Comparison of ENCODE assay signal across 31 cellular contexts in genomic region chr16:25095636-25096035, GRCh38.
"Had no signal": no experiment of that assay in that cellular context is flagged by ENCODE, and none has a peak within 500 bp of the region (broad histone marks: within the 10 kb centered on the region; RNA-seq: fewer than 3 reads in every experiment).

No MANE protein-coding gene starts in this region.

- H3K9me3 ChIP-seq: ascending aorta had no signal

- H3K36me3 ChIP-seq: ascending aorta, cardiac muscle cell had no signal

- H3K36me3 Mint-ChIP-seq: activated naive CD8-positive, alpha-beta T cell treated with anti-CD3 and anti-CD28 coated beads for 36 hours; brain had no signal

- H3K4me1 Mint-ChIP-seq: brain had no signal

- H3K27ac ChIP-seq: ascending aorta, cardiac muscle cell, VCaP had no signal

- H3K27ac Mint-ChIP-seq: activated B cell treated with CpG ODN at 0.5 μM for 24 hours; activated CD4-positive, alpha-beta memory T cell treated with anti-CD3 and anti-CD28 coated beads, Interleukin-2, amount 10 ng/mL, durations not matched to agents 7 days and 5 days; activated CD4-positive, alpha-beta T cell treated with anti-CD3 and anti-CD28 coated beads, Interleukin-2, amount 10 ng/mL, durations not matched to agents 7 days and 5 days; activated CD8-positive, alpha-beta memory T cell treated with anti-CD3 and anti-CD28 coated beads, Interleukin-2, amount 10 ng/mL, durations not matched to agents 7 days and 5 days; activated CD8-positive, alpha-beta T cell treated with anti-CD3 and anti-CD28 coated beads, Interleukin-2, amount 10 ng/mL, durations not matched to agents 7 days and 5 days; activated naive CD4-positive, alpha-beta T cell treated with anti-CD3 and anti-CD28 coated beads, Interleukin-2, amount 10 ng/mL, durations not matched to agents 7 days and 5 days; activated naive CD4-positive, alpha-beta T cell treated with anti-CD3 and anti-CD28 coated beads, Interleukin-2, amount 50 U/mL, for 24 hours; activated naive CD8-positive, alpha-beta T cell treated with anti-CD3 and anti-CD28 coated beads for 36 hours; activated T-helper 2 cell treated with anti-CD3 and anti-CD28 coated beads, Interferon-gamma antibody, Interleukin-2, Interleukin-4, amounts not matched to agents 10 μg/mL and 5 μg/mL and 100 μg/mL, durations not matched to agents 14 hours and 24 hours and 36 hours; brain; T-helper 1 cell treated with Interleukin-12 subunit alpha and Interleukin-12 subunit beta and Interleukin-4 antibody, amounts not matched to agents 30 μg/mL and 1 μg/mL, for 36 hours had no signal

- DNase-seq: activated B cell treated with CpG ODN at 0.5 μM for 24 hours; activated CD4-positive, alpha-beta memory T cell treated with anti-CD3 and anti-CD28 coated beads, Interleukin-2, amount 10 ng/mL, durations not matched to agents 7 days and 5 days; activated CD4-positive, alpha-beta T cell treated with anti-CD3 and anti-CD28 coated beads for 4 hours; activated CD4-positive, alpha-beta T cell treated with anti-CD3 and anti-CD28 coated beads, Interleukin-2, amount 10 ng/mL, durations not matched to agents 7 days and 5 days; activated CD4-positive, alpha-beta T cell treated with anti-CD3 and anti-CD28 coated beads, Interleukin-2, amount 50 U/mL, for 48 hours; activated CD4-positive, CD25-positive, alpha-beta regulatory T cell treated with anti-CD3 and anti-CD28 coated beads, Interleukin-2, amount 50 U/mL, for 72 hours; activated CD8-positive, alpha-beta memory T cell treated with anti-CD3 and anti-CD28 coated beads for 24 hours; activated CD8-positive, alpha-beta memory T cell treated with anti-CD3 and anti-CD28 coated beads, Interleukin-2, amount 10 ng/mL, durations not matched to agents 7 days and 5 days; activated CD8-positive, alpha-beta memory T cell treated with anti-CD3 and anti-CD28 coated beads, Interleukin-2, amount 50 U/mL, for 48 hours; activated CD8-positive, alpha-beta T cell treated with anti-CD3 and anti-CD28 coated beads, Interleukin-2, amount 10 ng/mL, durations not matched to agents 7 days and 5 days; activated effector memory CD4-positive, alpha-beta T cell treated with Interleukin-2 at 50 U/mL for 16 hours; activated gamma-delta T cell; activated naive CD4-positive, alpha-beta T cell treated with anti-CD3 and anti-CD28 coated beads, Interleukin-2, amount 10 ng/mL, durations not matched to agents 7 days and 5 days; activated naive CD4-positive, alpha-beta T cell treated with Interleukin-2 at 50 U/mL for 16 hours; activated naive CD8-positive, alpha-beta T cell treated with anti-CD3 and anti-CD28 coated beads for 36 hours; activated T-cell treated with anti-CD3 and anti-CD28 coated beads, Interleukin-2, amount 50 U/mL, for 24 hours; activated T-cell treated with anti-CD3 and anti-CD28 coated beads, Interleukin-2, amount 50 U/mL, for 48 hours; amygdala; anterior cingulate cortex; caudate nucleus; cerebellar nuclear complex; T-helper 1 cell; T-helper 9 cell had no signal

- H3K4me1 ChIP-seq: ascending aorta had no signal

- H3K27me3 ChIP-seq: ascending aorta had no signal

- H3K4me3 Mint-ChIP-seq: activated B cell treated with CpG ODN at 0.5 μM for 24 hours; activated CD4-positive, alpha-beta memory T cell treated with anti-CD3 and anti-CD28 coated beads, Interleukin-2, amount 10 ng/mL, durations not matched to agents 7 days and 5 days; activated CD4-positive, alpha-beta T cell treated with anti-CD3 and anti-CD28 coated beads, Interleukin-2, amount 10 ng/mL, durations not matched to agents 7 days and 5 days; activated CD8-positive, alpha-beta memory T cell treated with anti-CD3 and anti-CD28 coated beads, Interleukin-2, amount 10 ng/mL, durations not matched to agents 7 days and 5 days; activated CD8-positive, alpha-beta T cell treated with anti-CD3 and anti-CD28 coated beads, Interleukin-2, amount 10 ng/mL, durations not matched to agents 7 days and 5 days; activated naive CD4-positive, alpha-beta T cell treated with anti-CD3 and anti-CD28 coated beads, Interleukin-2, amount 10 ng/mL, durations not matched to agents 7 days and 5 days; activated naive CD4-positive, alpha-beta T cell treated with anti-CD3 and anti-CD28 coated beads, Interleukin-2, amount 50 U/mL, for 24 hours; activated naive CD8-positive, alpha-beta T cell treated with anti-CD3 and anti-CD28 coated beads for 36 hours; activated T-cell treated with anti-CD3 and anti-CD28 coated beads, Interleukin-2, amount 50 U/mL, for 24 hours; brain; central memory CD8-positive, alpha-beta T cell; T-helper 1 cell treated with Interleukin-12 subunit alpha and Interleukin-12 subunit beta and Interleukin-4 antibody, amounts not matched to agents 30 μg/mL and 1 μg/mL, for 36 hours had no signal

- H3K9me3 Mint-ChIP-seq: activated B cell treated with CpG ODN at 0.5 μM for 24 hours; activated CD4-positive, alpha-beta memory T cell treated with anti-CD3 and anti-CD28 coated beads, Interleukin-2, amount 10 ng/mL, durations not matched to agents 7 days and 5 days; activated CD4-positive, alpha-beta T cell treated with anti-CD3 and anti-CD28 coated beads, Interleukin-2, amount 10 ng/mL, durations not matched to agents 7 days and 5 days; activated naive CD4-positive, alpha-beta T cell treated with anti-CD3 and anti-CD28 coated beads, Interleukin-2, amount 10 ng/mL, durations not matched to agents 7 days and 5 days; activated naive CD4-positive, alpha-beta T cell treated with anti-CD3 and anti-CD28 coated beads, Interleukin-2, amount 50 U/mL, for 24 hours; activated naive CD8-positive, alpha-beta T cell treated with anti-CD3 and anti-CD28 coated beads for 36 hours; activated T-cell treated with anti-CD3 and anti-CD28 coated beads, Interleukin-2, amount 50 U/mL, for 24 hours; activated T-helper 2 cell treated with anti-CD3 and anti-CD28 coated beads, Interferon-gamma antibody, Interleukin-2, Interleukin-4, amounts not matched to agents 10 μg/mL and 5 μg/mL and 100 μg/mL, durations not matched to agents 14 hours and 24 hours and 36 hours; brain; central memory CD8-positive, alpha-beta T cell; T-helper 1 cell treated with Interleukin-12 subunit alpha and Interleukin-12 subunit beta and Interleukin-4 antibody, amounts not matched to agents 30 μg/mL and 1 μg/mL, for 36 hours had no signal

- ATAC-seq: activated CD8-positive, alpha-beta memory T cell treated with anti-CD3 and anti-CD28 coated beads, Interleukin-2, amount 10 ng/mL, durations not matched to agents 7 days and 5 days; activated CD8-positive, alpha-beta T cell treated with anti-CD3 and anti-CD28 coated beads, Interleukin-2, amount 10 ng/mL, durations not matched to agents 7 days and 5 days had no signal

- H3K27me3 Mint-ChIP-seq: activated B cell treated with CpG ODN at 0.5 μM for 24 hours; activated naive CD4-positive, alpha-beta T cell treated with anti-CD3 and anti-CD28 coated beads, Interleukin-2, amount 10 ng/mL, durations not matched to agents 7 days and 5 days; activated naive CD4-positive, alpha-beta T cell treated with anti-CD3 and anti-CD28 coated beads, Interleukin-2, amount 50 U/mL, for 24 hours; activated naive CD8-positive, alpha-beta T cell treated with anti-CD3 and anti-CD28 coated beads for 36 hours; activated T-cell treated with anti-CD3 and anti-CD28 coated beads, Interleukin-2, amount 50 U/mL, for 24 hours; central memory CD8-positive, alpha-beta T cell had no signal

- H3K4me3 ChIP-seq: ascending aorta, cardiac muscle cell had no signal
